8 cellular contexts compared by ENCODE assay signal in the genomic region with DNA sequence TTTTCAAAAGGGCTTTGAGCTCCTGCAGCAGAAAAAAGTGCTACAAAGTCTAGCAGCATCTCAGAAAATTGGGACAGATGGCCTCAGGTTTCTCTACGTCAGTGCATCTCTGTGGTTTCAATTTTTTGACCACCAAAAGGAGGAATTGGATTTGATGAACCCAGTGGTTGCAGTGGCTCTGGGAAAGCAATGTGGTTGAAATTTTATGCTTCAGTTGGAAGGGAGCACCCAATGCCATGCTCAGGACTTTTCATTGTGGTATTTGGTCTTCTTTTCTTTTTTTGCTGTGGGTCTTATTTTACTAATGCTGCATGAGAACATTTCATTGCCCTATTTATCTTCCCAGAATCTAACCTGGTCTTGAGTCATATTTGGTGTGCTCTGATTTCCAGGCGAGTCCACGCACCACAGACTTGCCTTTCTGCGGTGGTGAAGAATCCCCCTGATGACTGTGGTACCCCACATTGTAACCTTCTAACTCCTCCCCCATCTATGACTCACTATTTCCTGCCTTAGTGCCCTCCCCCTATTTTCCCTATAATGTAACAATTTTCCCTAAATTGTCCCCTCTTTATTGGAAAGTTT. TPM values are rescaled to one million over a fixed set of nuclear protein-coding genes. Genes with fewer than 3 reads are reported as not detected.
DNase-seq lines count a peak whose midpoint lies in the region; ATAC-seq and TF ChIP-seq lines count a peak whose summit lies in the region.

No MANE protein-coding gene starts in this region.

- ATAC-seq in HG03342 (IDR thresholded peaks at IDR 0.05; ENCODE audit: unreplicated experiment), result peak; percentile 67
- no peak for ATAC-seq in mucosa of descending colon

- H3K36me3 ChIP-seq in mucosa of descending colon (ENCODE audit: low read depth), result no peaks in the 10 kb centered on the region

- intact Hi-C loops in mucosa of descending colon (cut with DNase I, micrococcal nuclease), result no loop called here

- no peak for TF ChIP-seq CTCF in mucosa of descending colon (IDR thresholded peaks at IDR 0.05)

- peak; percentile 19 for DNase-seq in activated gamma-delta T cell treated with Interleukin-2 at 50 U/mL for 16 hours
- no peak for DNase-seq in activated gamma-delta T cell (lab: John Stamatoyannopoulos, UW)
- peak; percentile 49 for DNase-seq in activated T-cell treated with anti-CD3 and anti-CD28 coated beads for 48 hours (ENCODE audit: low read depth)
- DNase-seq in stimulated activated CD4-positive, alpha-beta T cell treated with anti-CD3 and anti-CD28 coated beads, Interleukin-4, amount 100 ng/mL, for 1 hour, result peak; percentile 37
- DNase-seq in SIG-M5 (lab: John Stamatoyannopoulos, UW), result no peak
- no peak for DNase-seq in mucosa of descending colon
- DNase-seq in NCI-H1436 treated with DMSO at 0.1 percent for 48 hours (lab: John Stamatoyannopoulos, UW), result no peak

- H3K9me3 ChIP-seq in mucosa of descending colon, result no peaks in the 10 kb centered on the region

- peaks cover 1% of the 10 kb centered on the region for H3K4me1 ChIP-seq in mucosa of descending colon (ENCODE audit: low read depth)

- no peak overlapping the region for H3K4me3 ChIP-seq in mucosa of descending colon

RNA-seq across cellular contexts. Expression of a gene that starts 56.7 kb away (rescaled TPM):
- 10 to 100 TPM in 2 of 3 donors, 1 to 10 TPM in 1; 4.8 to 14.9 (median 12.3) TPM for total RNA-seq in mucosa of descending colon

Comparison
In these comparisons a context has a peak if more than half of its experiments do, and no peak if none do; other contexts are left out.
1. DNase-seq: peak in activated gamma-delta T cell treated with Interleukin-2 at 50 U/mL for 16 hours (single experiment), activated T-cell treated with anti-CD3 and anti-CD28 coated beads for 48 hours (single experiment) and stimulated activated CD4-positive, alpha-beta T cell treated with anti-CD3 and anti-CD28 coated beads, Interleukin-4, amount 100 ng/mL, for 1 hour (single experiment); none in activated gamma-delta T cell (single experiment), SIG-M5 (single experiment), mucosa of descending colon (0 of 3) and NCI-H1436 treated with DMSO at 0.1 percent for 48 hours (single experiment).